22 cellular contexts compared by ENCODE assay signal in the genomic region with DNA sequence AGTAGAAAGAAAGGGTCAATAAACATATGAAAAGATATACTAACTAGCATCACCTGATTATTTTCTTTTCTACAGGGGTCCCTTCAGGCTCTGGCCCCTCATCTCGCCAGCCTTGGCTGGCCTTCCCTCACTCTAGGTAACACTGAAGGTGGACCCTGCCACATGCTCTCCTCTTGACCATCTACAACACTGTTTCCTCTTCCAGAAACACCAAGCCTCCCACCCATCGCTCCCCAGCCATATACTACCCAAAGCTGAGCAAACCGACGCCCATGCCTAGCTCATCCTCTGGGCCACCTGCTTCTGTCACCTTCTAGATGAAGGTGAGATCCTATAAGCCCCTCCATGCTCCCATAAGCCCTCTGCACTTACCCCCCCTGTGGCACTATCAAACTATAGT. TPM values are rescaled to one million over a fixed set of nuclear protein-coding genes. Genes with fewer than 3 reads are reported as not detected.
DNase-seq lines count a peak whose midpoint lies in the region; ATAC-seq, FAIRE-seq and TF ChIP-seq lines count a peak whose summit lies in the region.
"Had no signal": no experiment of that assay in that cellular context is flagged by ENCODE, and none has a peak within 500 bp of the region (broad histone marks: within the 10 kb centered on the region; RNA-seq: fewer than 3 reads in every experiment).

No MANE protein-coding gene starts in this region.

- H3K4me1 ChIP-seq in neural progenitor cell: no peaks in the 10 kb centered on the region
- H3K4me1 ChIP-seq: SJCRH30 had no signal

- peaks cover 91% of the 10 kb centered on the region for H3K36me3 Mint-ChIP-seq in activated T-helper 17 cell treated with anti-CD3 and anti-CD28 coated beads, Interleukin-2, amount 50 U/mL, for 72 hours (ENCODE audit: low read depth)
- H3K36me3 Mint-ChIP-seq in memory B cell: peaks cover 20% of the 10 kb centered on the region
- peaks cover 10% of the 10 kb centered on the region for H3K36me3 Mint-ChIP-seq in neural progenitor cell

- no peak overlapping the region for H3K4me3 ChIP-seq in neural progenitor cell
- H3K4me3 ChIP-seq: PC-9, SJCRH30 had no signal

- no peak overlapping the region for H3K4me2 ChIP-seq in neural progenitor cell
- H3K4me2 ChIP-seq: PC-9 had no signal

- no peaks in the 10 kb centered on the region for H3K4me1 Mint-ChIP-seq in activated T-helper 17 cell treated with anti-CD3 and anti-CD28 coated beads, Interleukin-2, amount 50 U/mL, for 72 hours
- no peaks in the 10 kb centered on the region for H3K4me1 Mint-ChIP-seq in memory B cell
- H3K4me1 Mint-ChIP-seq in neural progenitor cell: no peaks in the 10 kb centered on the region

- H3K9me3 ChIP-seq in neural progenitor cell (ENCODE audit: low read depth): no peaks in the 10 kb centered on the region
- H3K9me3 ChIP-seq: SJCRH30 had no signal

- no peak overlapping the region for H2AFZ ChIP-seq in neural progenitor cell (replicated peaks)
- H2AFZ ChIP-seq: PC-9 had no signal

- peak; percentile 37; the same call in 1 of the 2 replicates for TF ChIP-seq POLR2A in GM12891 (IDR thresholded peaks at IDR 0.05; ENCODE audit: low read depth, low read length)

- H3K27me3 ChIP-seq in neural progenitor cell: no peaks in the 10 kb centered on the region
- H3K27me3 ChIP-seq: SJCRH30 had no signal

- no peak overlapping the region for H3K4me3 Mint-ChIP-seq in activated T-helper 17 cell treated with anti-CD3 and anti-CD28 coated beads, Interleukin-2, amount 50 U/mL, for 72 hours
- H3K4me3 Mint-ChIP-seq in memory B cell (no peak overlapping the region), neural progenitor cell (no peak overlapping the region)
- H3K4me3 Mint-ChIP-seq: CD4-positive, CD25-positive, alpha-beta regulatory T cell; HFFc6 had no signal

- DNase-seq in GM12891 (ENCODE audit: insufficient read length, low spot score) (no peak), memory B cell (ENCODE audit: low spot score in 2 of 2) (no peak), neural progenitor cell (ENCODE audit: low spot score) (no peak), HK-2 (ENCODE audit: unreplicated experiment) (no peak)
- DNase-seq in stimulated activated naive CD4-positive, alpha-beta T cell (lab: John Stamatoyannopoulos, UW): no peak
- DNase-seq: ACHN; CD4-positive, CD25-positive, alpha-beta regulatory T cell; DMS79; HFFc6; NCI-H1092; NCI-H146; NCI-H2081 treated with DMSO at 0.1 percent for 48 hours; NCI-H510A; NCI-H82; PC-9; SJCRH30 had no signal

- peaks cover 19% of the 10 kb centered on the region for H3K36me3 ChIP-seq in neural progenitor cell

- TF ChIP-seq CTCF in C4-2B (conservative IDR thresholded peaks at IDR 0.05) (no peak), neural progenitor cell (IDR thresholded peaks at IDR 0.05) (no peak)

- H3K27me3 Mint-ChIP-seq in activated T-helper 17 cell treated with anti-CD3 and anti-CD28 coated beads, Interleukin-2, amount 50 U/mL, for 72 hours: no peaks in the 10 kb centered on the region
- H3K27me3 Mint-ChIP-seq in memory B cell: no peaks in the 10 kb centered on the region
- no peaks in the 10 kb centered on the region for H3K27me3 Mint-ChIP-seq in neural progenitor cell (ENCODE audit: insufficient read depth, low read depth)
- H3K27me3 Mint-ChIP-seq: CD4-positive, CD25-positive, alpha-beta regulatory T cell had no signal

- H3K9ac ChIP-seq in neural progenitor cell: no peak overlapping the region

- H3K27ac Mint-ChIP-seq in activated T-helper 17 cell treated with anti-CD3 and anti-CD28 coated beads, Interleukin-2, amount 50 U/mL, for 72 hours: peak overlapping the region; percentile 25
- H3K27ac Mint-ChIP-seq in memory B cell: peak overlapping the region; percentile 46
- no peak overlapping the region for H3K27ac Mint-ChIP-seq in neural progenitor cell
- H3K27ac Mint-ChIP-seq: HFFc6 had no signal

- no peaks in the 10 kb centered on the region for H4K20me1 ChIP-seq in neural progenitor cell (ENCODE audit: low read depth)

- H3F3A ChIP-seq in neural progenitor cell (ENCODE audit: low read depth): peaks cover 9% of the 10 kb centered on the region

- H3K27ac ChIP-seq in C4-2B (peak overlapping the region; percentile 40), neural progenitor cell (no peak overlapping the region)
- H3K27ac ChIP-seq: PC-9, SJCRH30 had no signal

- ATAC-seq in activated T-helper 17 cell treated with anti-CD3 and anti-CD28 coated beads, Interleukin-2, amount 50 U/mL, for 72 hours (replicated peaks): no peak
- no peak for ATAC-seq in memory B cell (ENCODE audit: low read depth)
- ATAC-seq: HepG2 had no signal

- no peaks in the 10 kb centered on the region for H3K79me2 ChIP-seq in neural progenitor cell (ENCODE audit: low read depth)

- FAIRE-seq in GM12891 (lab: Jason Lieb, UNC): no peak
- FAIRE-seq: D721Med, GM18507, H1, HepG2 had no signal

- H3K9me3 Mint-ChIP-seq in activated T-helper 17 cell treated with anti-CD3 and anti-CD28 coated beads, Interleukin-2, amount 50 U/mL, for 72 hours: no peaks in the 10 kb centered on the region
- H3K9me3 Mint-ChIP-seq in memory B cell (no peaks in the 10 kb centered on the region), neural progenitor cell (no peaks in the 10 kb centered on the region)
- H3K9me3 Mint-ChIP-seq: CD4-positive, CD25-positive, alpha-beta regulatory T cell; HFFc6 had no signal

TF ChIP-seq in GM12891, 5 proteins besides CTCF, POLR2A, EP300 and RAD21:
- TF ChIP-seq TAF1 (IDR thresholded peaks at IDR 0.05; ENCODE audit: low read depth, low read length): no peak
- TF ChIP-seq SPI1 (IDR thresholded peaks at IDR 0.05; ENCODE audit: low read depth, low read length): no peak
- no peak for TF ChIP-seq PAX5 (IDR thresholded peaks at IDR 0.05; ENCODE audit: insufficient read depth, low read length, severe bottlenecking)
- no peak for TF ChIP-seq POU2F2 (IDR thresholded peaks at IDR 0.05; ENCODE audit: low read depth, low read length)
- TF ChIP-seq POLR2AphosphoS5 (IDR thresholded peaks at IDR 0.05; ENCODE audit: low read depth, low read length): no peak

RNA-seq across cellular contexts. Expression of gene ANAPC5, which starts 14.8 kb away (rescaled TPM):
- 97.4 TPM for polyA plus RNA-seq in GM12891 (2012; ENCODE audit: low read depth, missing spikeins)
- total RNA-seq in activated T-helper 17 cell treated with anti-CD3 and anti-CD28 coated beads, Interleukin-2, amount 50 U/mL, for 72 hours: 100 to 1,000 TPM in 1 of 2 donors, 10 to 100 TPM in 1; 62.5 to 114 TPM
- total RNA-seq in neural progenitor cell (ENCODE audit: low replicate concordance): 143 and 190 TPM in 2 replicates

RNA-seq across cellular contexts. Expression of gene CAMKK2, which starts 40.9 kb away (rescaled TPM):
- polyA plus RNA-seq in GM12891 (2012; ENCODE audit: low read depth, missing spikeins): 14.9 TPM
- 10 to 100 TPM; 16.9 to 30.1 TPM for total RNA-seq in activated T-helper 17 cell treated with anti-CD3 and anti-CD28 coated beads, Interleukin-2, amount 50 U/mL, for 72 hours
- 21.0 and 31.1 TPM in 2 replicates for total RNA-seq in neural progenitor cell (ENCODE audit: low replicate concordance)
